ENCODE assay signal across 13 cellular contexts in the genomic region with DNA sequence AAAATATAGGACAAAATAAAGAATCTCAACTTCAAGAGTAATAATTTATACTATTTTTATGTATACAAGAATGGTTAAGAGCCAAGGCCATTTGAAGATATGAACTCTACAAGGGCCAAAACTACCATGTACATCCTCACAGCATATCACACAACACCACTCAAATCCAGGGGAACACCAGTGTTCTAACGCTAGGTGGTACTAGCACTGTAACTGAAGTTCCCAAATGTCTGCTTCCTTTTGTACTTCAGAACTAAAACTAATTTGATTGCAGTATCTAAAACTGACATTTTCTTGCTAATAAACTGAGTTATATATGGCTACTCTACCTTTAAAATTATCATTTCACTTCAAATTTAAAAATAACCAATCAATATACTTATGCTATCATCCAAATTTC. TPM values are rescaled to one million over a fixed set of nuclear protein-coding genes. Genes with fewer than 3 reads are reported as not detected.
DNase-seq lines count a peak whose midpoint lies in the region; ATAC-seq and TF ChIP-seq lines count a peak whose summit lies in the region.
"Had no signal": no experiment of that assay in that cellular context is flagged by ENCODE, and none has a peak within 500 bp of the region (broad histone marks: within the 10 kb centered on the region; RNA-seq: fewer than 3 reads in every experiment).

No MANE protein-coding gene starts in this region.

- ATAC-seq in HG03432 (IDR thresholded peaks at IDR 0.05; ENCODE audit: unreplicated experiment): peak; percentile 47

- no peaks in the 10 kb centered on the region for H3K27me3 ChIP-seq in cardiac muscle cell
- H3K27me3 ChIP-seq: transverse colon had no signal

- DNase-seq in cardiac muscle cell (ENCODE audit: low read depth in 1 of 2, low spot score in 1 of 2) (peak; percentile 19 to 23), putamen (ENCODE audit: low spot score) (peak; percentile 19), NCI-H526 (lab: John Stamatoyannopoulos, UW) (no peak), NCI-H774 (lab: John Stamatoyannopoulos, UW) (no peak)
- DNase-seq in activated T-cell treated with anti-CD3 and anti-CD28 coated beads, Interleukin-2, amount 50 U/mL, for 48 hours: no peak
- DNase-seq: activated CD4-positive, CD25-positive, alpha-beta regulatory T cell; activated gamma-delta T cell treated with Interleukin-2 at 50 U/mL for 16 hours; DND-41; effector CD4-positive, alpha-beta T cell; transverse colon had no signal

- H3K4me3 ChIP-seq in cardiac muscle cell: no peak overlapping the region
- H3K4me3 ChIP-seq: prostate gland, transverse colon had no signal

- H3K9me3 ChIP-seq in cardiac muscle cell (ENCODE audit: low read depth): no peaks in the 10 kb centered on the region
- H3K9me3 ChIP-seq: prostate gland, transverse colon had no signal

- TF ChIP-seq CTCF in VCaP (conservative IDR thresholded peaks at IDR 0.05) (peak; percentile 40), cardiac muscle cell (IDR thresholded peaks at IDR 0.05; ENCODE audit: low read depth, low read length) (peak; percentile 23)

- H3K36me3 ChIP-seq in cardiac muscle cell: peaks cover 16% of the 10 kb centered on the region
- H3K36me3 ChIP-seq: prostate gland had no signal

- no peaks in the 10 kb centered on the region for H3K4me1 ChIP-seq in cardiac muscle cell (ENCODE audit: low read depth)
- H3K4me1 ChIP-seq: prostate gland, transverse colon had no signal

- H3K27ac ChIP-seq in VCaP (no peak overlapping the region), cardiac muscle cell (no peak overlapping the region)
- H3K27ac ChIP-seq: prostate gland, transverse colon had no signal

RNA-seq across cellular contexts. Expression of gene REV1, which starts 47.0 kb away (rescaled TPM):
- total RNA-seq in cardiac muscle cell: 18.8 and 26.9 TPM in 2 replicates
- polyA plus RNA-seq in cardiac muscle cell: 33.9 and 37.4 TPM in 2 replicates

Comparison
In these comparisons a context has a peak if more than half of its experiments do, and no peak if none do; other contexts are left out.
1. DNase-seq: peak in cardiac muscle cell (2 of 2) and putamen (single experiment); none in NCI-H526 (0 of 2), NCI-H774 (single experiment) and activated T-cell treated with anti-CD3 and anti-CD28 coated beads, Interleukin-2, amount 50 U/mL, for 48 hours (0 of 2).